2 cellular contexts compared by ENCODE assay signal in genomic region chr22:47159592-47159991, GRCh38.
TF ChIP-seq lines count a peak whose summit lies in the region.

No MANE protein-coding gene starts in this region.

TF ChIP-seq in HepG2, 621 proteins besides CTCF, POLR2A, EP300 and RAD21:
- TF ChIP-seq SRSF9 (IDR thresholded peaks at IDR 0.05; ENCODE audit: borderline replicate concordance, insufficient read depth, low read depth, low read length, poor library complexity, severe bottlenecking) (no peak), ZNF207 (IDR thresholded peaks at IDR 0.05; ENCODE audit: borderline replicate concordance) (0 out of 2 replicates have a peak, but pooled peaks have one; percentile 10)

TF ChIP-seq in H1, 55 proteins besides CTCF, POLR2A, EP300 and RAD21:
- TF ChIP-seq SAP30 (IDR thresholded peaks at IDR 0.05; ENCODE audit: insufficient read depth, insufficient replicate concordance, low read length) (no peak), FOSL1 (IDR thresholded peaks at IDR 0.05; ENCODE audit: insufficient read depth, low read depth, low read length) (no peak), SUZ12 (IDR thresholded peaks at IDR 0.05; ENCODE audit: low read length) (no peak), USF2 (IDR thresholded peaks at IDR 0.05; ENCODE audit: low read length) (no peak)
